8 cellular contexts compared by ENCODE assay signal in the genomic region with DNA sequence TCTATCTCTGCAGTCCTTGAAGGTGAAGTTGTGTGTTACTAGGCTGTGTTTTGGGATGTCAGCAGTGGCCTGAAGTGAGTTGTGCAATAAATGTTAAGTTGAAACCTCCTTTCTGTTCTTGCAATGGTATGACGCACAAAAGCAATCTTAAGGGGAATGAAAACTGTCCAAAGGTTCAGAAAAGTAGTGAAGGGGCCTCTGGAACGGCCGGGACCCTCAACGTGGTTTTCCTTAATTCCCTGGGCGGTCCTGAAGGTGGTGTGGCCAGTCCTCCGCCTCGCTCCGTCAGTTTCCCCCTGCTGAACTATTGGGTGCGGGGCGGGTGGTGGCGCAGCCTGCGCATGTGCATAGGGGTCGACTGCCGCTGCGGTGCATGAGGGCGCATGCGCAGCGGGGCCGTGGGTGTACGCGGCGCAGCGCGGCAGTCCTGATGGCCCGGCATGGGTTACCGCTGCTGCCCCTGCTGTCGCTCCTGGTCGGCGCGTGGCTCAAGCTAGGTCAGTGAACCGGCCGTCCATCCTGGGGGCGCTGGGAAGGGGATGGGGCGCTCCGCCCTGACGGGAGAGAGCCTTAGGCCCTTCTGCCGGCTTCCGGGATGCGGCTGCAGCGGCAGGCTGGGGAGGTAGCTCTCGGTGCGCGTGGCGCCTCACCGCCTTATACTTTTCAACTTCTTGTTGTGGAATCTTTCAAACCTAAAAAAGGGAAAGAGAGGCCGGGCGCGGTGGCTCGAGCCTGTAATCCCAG. TPM values are rescaled to one million over a fixed set of nuclear protein-coding genes. Genes with fewer than 3 reads are reported as not detected.
DNase-seq lines count a peak whose midpoint lies in the region; ATAC-seq and TF ChIP-seq lines count a peak whose summit lies in the region.

A gene (plus strand): TSS at position 405 of the 744 bp plus-strand sequence. CDS start 26 bp downstream, at position 431.

- H3K79me2 ChIP-seq in trophoblast cell (ENCODE audit: control insufficient read depth, insufficient read depth, low read length, poor library complexity), result no peaks in the 10 kb centered on the region

- H3K23ac ChIP-seq in trophoblast cell (ENCODE audit: low read length), result no peak within 1 kb of the TSS

- peak within 1 kb of the TSS; percentile 21 for H3K18ac ChIP-seq in trophoblast cell (ENCODE audit: low read length)

- H4K12ac ChIP-seq in trophoblast cell (ENCODE audit: low read depth, low read length), result peak within 1 kb of the TSS; percentile 57

- H4K91ac ChIP-seq in trophoblast cell (ENCODE audit: low read depth, low read length), result peak within 1 kb of the TSS; percentile 31

- peak within 1 kb of the TSS; percentile 83 for H3K4me3 ChIP-seq in trophoblast cell (ENCODE audit: low read depth, low read length)
- peak within 1 kb of the TSS; percentile 86 to 100 (median 94) for H3K4me3 ChIP-seq in tibial nerve

- peak within 1 kb of the TSS; percentile 74 for H3K14ac ChIP-seq in trophoblast cell (ENCODE audit: low read length)

- H3K27me3 ChIP-seq in trophoblast cell (ENCODE audit: insufficient read depth, low read length) (no peaks in the 10 kb centered on the region), tibial nerve (no peaks in the 10 kb centered on the region)

- H2BK120ac ChIP-seq in trophoblast cell (ENCODE audit: insufficient read depth, low read length, poor library complexity), result no peak within 1 kb of the TSS

- H3K4me2 ChIP-seq in trophoblast cell (ENCODE audit: low read length), result peak within 1 kb of the TSS; percentile 90

- ATAC-seq in HG02642 (IDR thresholded peaks at IDR 0.05; ENCODE audit: poor library complexity, unreplicated experiment) (peak; percentile 96), Right ventricle myocardium superior (ENCODE audit: poor library complexity) (peak; percentile 99)

- H3K4me1 ChIP-seq in trophoblast cell (ENCODE audit: control insufficient read depth in 1 of 2, insufficient read depth in 2 of 2, low read length in 2 of 2), result peaks cover 0 to 2% of the 10 kb centered on the region in 2 experiments
- peaks cover 0 to 21% (median 3%) of the 10 kb centered on the region in 4 donors for H3K4me1 ChIP-seq in tibial nerve

- intact Hi-C loops in Right ventricle myocardium superior (cut with DNase I), result no loop called here

- H3K4ac ChIP-seq in trophoblast cell (ENCODE audit: low read depth, low read length), result no peak within 1 kb of the TSS

- peak; percentile 55 to 91 for TF ChIP-seq EP300 in tibial nerve (IDR thresholded peaks at IDR 0.05)

- no peak within 1 kb of the TSS for H2BK12ac ChIP-seq in trophoblast cell (ENCODE audit: low read length)

- peaks cover 4% of the 10 kb centered on the region for H3K79me1 ChIP-seq in trophoblast cell (ENCODE audit: low read length)

- peak within 1 kb of the TSS; percentile 80 for H3K27ac ChIP-seq in trophoblast cell (ENCODE audit: low read depth, low read length)
- H3K27ac ChIP-seq in tibial nerve, result peak within 1 kb of the TSS; percentile 82 to 94 (median 91)

- TF ChIP-seq CTCF in GM12874 (IDR thresholded peaks at IDR 0.05; ENCODE audit: insufficient read depth, low read depth, low read length), result peak; percentile 41; the same call in 1 of the 2 replicates
- TF ChIP-seq CTCF in tibial nerve (IDR thresholded peaks at IDR 0.05), result peak in 3 of 5 experiments; percentile 13 to 60 (median 46)

- peak within 1 kb of the TSS; percentile 9 for H2AFZ ChIP-seq in trophoblast cell (ENCODE audit: insufficient read depth, low read length, poor library complexity)

- H4K8ac ChIP-seq in trophoblast cell (ENCODE audit: low read depth, low read length), result peak within 1 kb of the TSS; percentile 64

- H2BK5ac ChIP-seq in trophoblast cell (ENCODE audit: low read depth, low read length, poor library complexity), result no peak within 1 kb of the TSS

- H2AK5ac ChIP-seq in trophoblast cell (ENCODE audit: low read length), result no peak within 1 kb of the TSS

- whole genome bisulfite sequencing in trophoblast cell (ENCODE audit: extremely low coverage, insufficient coverage, insufficient read length), result no CpG with 5 or more reads among the region's 49 CpGs
- 0% methylated on average over 19 to 42 of the region's 49 CpGs for WGBS in tibial nerve, 2 donors

- peak; percentile 80 for TF ChIP-seq POLR2A in tibial nerve (IDR thresholded peaks at IDR 0.05)

- peak within 1 kb of the TSS; percentile 76 for H3K9ac ChIP-seq in trophoblast cell (ENCODE audit: low read length)

- DNase-seq in NCI-H1105 (lab: John Stamatoyannopoulos, UW), result peak; percentile 85
- peak; percentile 41 to 81 for DNase-seq in SW 1271 (lab: John Stamatoyannopoulos, UW)
- peak; percentile 68 for DNase-seq in activated naive CD8-positive, alpha-beta T cell treated with anti-CD3 and anti-CD28 coated beads, Interleukin-2, amount 50 U/mL, for 16 hours (ENCODE audit: low read depth, low spot score)
- DNase-seq in Right ventricle myocardium superior, result peak; percentile 96
- peak; percentile 95 to 97 for DNase-seq in trophoblast cell
- DNase-seq in tibial nerve (ENCODE audit: low spot score in 2 of 2), result peak; percentile 78 to 83

- H3K9me3 ChIP-seq in trophoblast cell (ENCODE audit: insufficient read depth, low read depth, low read length) (no peaks in the 10 kb centered on the region), tibial nerve (no peaks in the 10 kb centered on the region)

- H3K36me3 ChIP-seq in trophoblast cell (ENCODE audit: control insufficient read depth in 1 of 2, insufficient read depth in 2 of 2, low read length in 2 of 2) (peaks cover 8 to 22% of the 10 kb centered on the region in 2 experiments), tibial nerve (peaks cover 0 to 56% (median 11%) of the 10 kb centered on the region in 3 donors)

RNA-seq across cellular contexts. Expression of the gene that starts here (rescaled TPM):
- 28.4 TPM for total RNA-seq in Right ventricle myocardium superior
- polyA plus RNA-seq in trophoblast cell (2013), result 57.1 and 59.3 TPM in 2 replicates
- 100 to 1,000 TPM in 3 of 4 donors, 10 to 100 TPM in 1; 99.4 to 162 (median 132) TPM for total RNA-seq in tibial nerve

Comparison
In these comparisons a context has a peak if more than half of its experiments do, and no peak if none do; other contexts are left out.
1. Peak in every context shown above with its lines: DNase-seq, ATAC-seq, H3K4me3 ChIP-seq and H3K27ac ChIP-seq.